ENCODE assay signal across 1 cellular context in genomic region chr10:22856444-22857074, GRCh38.
TF ChIP-seq lines count a peak whose summit lies in the region.

No MANE protein-coding gene starts in this region.

TF ChIP-seq in GM12878, 131 proteins besides CTCF, POLR2A, EP300 and RAD21 (continued from another document):
- no peak for TF ChIP-seq NKRF (conservative IDR thresholded peaks at IDR 0.05)
